8 cellular contexts compared by ENCODE assay signal in genomic region chr17:81511800-81512559, GRCh38. TPM values are rescaled to one million over a fixed set of nuclear protein-coding genes. Genes with fewer than 3 reads are reported as not detected.
DNase-seq lines count a peak whose midpoint lies in the region; ATAC-seq, FAIRE-seq and TF ChIP-seq lines count a peak whose summit lies in the region.

No MANE protein-coding gene starts in this region.

- DNase-seq in AG04450 (ENCODE audit: low read depth, low spot score) (no peak), HFF-Myc (ENCODE audit: extremely low read depth, low read depth) (no peak), H1 (ENCODE audit: low read depth in 1 of 2, low spot score in 2 of 2) (no peak), natural killer cell (peak; percentile 41), medulla oblongata (ENCODE audit: extremely low spot score) (no peak), NCI-H2171 treated with DMSO at 0.1 percent for 48 hours (lab: John Stamatoyannopoulos, UW) (no peak)

- H2BK120ac ChIP-seq in H1 (replicated peaks; ENCODE audit: low read depth, low read length), result no peak overlapping the region

- peak; percentile 69 to 93 for TF ChIP-seq POLR2A in H1 (IDR thresholded peaks at IDR 0.05; ENCODE audit: control extremely low read depth in 1 of 2, low read depth in 2 of 2, low read length in 2 of 2)

- TF ChIP-seq CTCF in AG04450 (IDR thresholded peaks at IDR 0.05; ENCODE audit: low read depth, low read length) (no peak), HFF-Myc (IDR thresholded peaks at IDR 0.05; ENCODE audit: low read depth, low read length, missing control alignments) (no peak), WI38 (IDR thresholded peaks at IDR 0.05; ENCODE audit: low read depth, low read length) (no peak), H1 (IDR thresholded peaks at IDR 0.05; ENCODE audit: control extremely low read depth in 1 of 3, insufficient read depth in 1 of 3, low read depth in 1 of 3, low read length in 3 of 3) (no peak), natural killer cell (IDR thresholded peaks at IDR 0.05) (no peak)

- POLR2A ChIA-PET in AG04450 (lab: Yijun Ruan, JAX) (interaction anchor here (0.6 to 3.4 kb wide), 15 partner anchors 10 to 289 kb away, joined by 3 to 25 read pairs (median 4); partner anchors contain the start of genes ARL16, BAHCC1, CEP131 and HGS), H1 (lab: Charles Lee; ENCODE audit: partially characterized antibody) (interaction anchor here (0.6 to 35.8 kb wide), 25 partner anchors 4 to 419 kb away, joined by 3 to 1004 read pairs (median 5); partner anchors contain the start of genes ACTG1, BAHCC1, FAAP100 and FSCN2)

- FAIRE-seq in H1 (lab: Jason Lieb, UNC), result no peak

- H3K4ac ChIP-seq in H1 (replicated peaks; ENCODE audit: insufficient read length, low read depth, low read length), result no peak overlapping the region

- H3K27me3 ChIP-seq in AG04450 (ENCODE audit: control insufficient read depth, insufficient read depth, low read length) (no peaks in the 10 kb centered on the region), H1 (replicated peaks in 1 of 4; ENCODE audit: control insufficient read depth in 3 of 4, extremely low read depth in 1 of 4, insufficient read depth in 3 of 4, low read length in 3 of 4) (no peaks in the 10 kb centered on the region)

- TF ChIP-seq RAD21 in H1 (IDR thresholded peaks at IDR 0.05 in 1 of 2, conservative IDR thresholded peaks at IDR 0.05 in 1 of 2; ENCODE audit: low read depth in 2 of 2, low read length in 2 of 2), result no peak

- no peak overlapping the region for H4K91ac ChIP-seq in H1 (replicated peaks; ENCODE audit: insufficient read length, low read length)

- peaks cover 28% of the 10 kb centered on the region for H3K36me3 Mint-ChIP-seq in natural killer cell

- ATAC-seq in natural killer cell (peak; percentile 3 to 7 (median 3)), HG03025 (IDR thresholded peaks at IDR 0.05; ENCODE audit: low FRiP score, unreplicated experiment) (no peak)

- CTCF ChIA-PET in AG04450 (lab: Charles Lee) (no interaction called here), H1 (lab: Charles Lee; ENCODE audit: partially characterized antibody) (no interaction called here)

- H3K4me2 ChIP-seq in H1 (ENCODE audit: insufficient read depth in 1 of 2, low read depth in 2 of 2, low read length in 2 of 2), result peak overlapping the region; percentile 97 to 98

- H4K20me1 ChIP-seq in H1 (replicated peaks in 1 of 2; ENCODE audit: control insufficient read depth in 1 of 2, insufficient read depth in 2 of 2, low read length in 2 of 2), result peaks cover 23 to 31% of the 10 kb centered on the region in 2 experiments

- H3K4me1 Mint-ChIP-seq in natural killer cell, result peaks cover 54 to 72% of the 10 kb centered on the region in 2 donors

- no peak overlapping the region for H2BK15ac ChIP-seq in H1 (ENCODE audit: low read length)

- H3K27ac ChIP-seq in AG04450 (ENCODE audit: low read depth, low read length), result peak overlapping the region; percentile 89
- H3K27ac ChIP-seq in H1 (ENCODE audit: low read depth, low read length), result peak overlapping the region; percentile 82

- H3K9me3 Mint-ChIP-seq in natural killer cell, result no peaks in the 10 kb centered on the region

- H2AFZ ChIP-seq in H1 (ENCODE audit: low read length), result no peak overlapping the region

- H3K9ac ChIP-seq in H1 (replicated peaks in 1 of 4; ENCODE audit: extremely low read depth in 1 of 4, low read depth in 3 of 4, low read length in 3 of 4), result peak overlapping the region; percentile 76 to 96 (median 94)

- no peak overlapping the region for H2AK5ac ChIP-seq in H1 (ENCODE audit: low read depth, low read length)

- peaks cover 19% of the 10 kb centered on the region for H3K79me1 ChIP-seq in H1 (ENCODE audit: low read depth, low read length)

- no peak overlapping the region for H4K5ac ChIP-seq in H1 (ENCODE audit: insufficient read length, low read depth, low read length)

- H3K4me1 ChIP-seq in H1 (replicated peaks in 1 of 4; ENCODE audit: control insufficient read depth in 3 of 4, insufficient read depth in 4 of 4, low read length in 3 of 4), result peaks cover 0 to 14% (median 7%) of the 10 kb centered on the region in 4 experiments; a peak in 5 of 7 replicates

- H2BK5ac ChIP-seq in H1 (ENCODE audit: low read depth, low read length), result peak overlapping the region; percentile 75

- H3K4me3 Mint-ChIP-seq in natural killer cell, result peak overlapping the region; percentile 100

- H3K27ac Mint-ChIP-seq in natural killer cell, result peak overlapping the region; percentile 95 to 98

- peak overlapping the region; percentile 8 for H3K56ac ChIP-seq in H1 (replicated peaks; ENCODE audit: insufficient read length, low read depth, low read length)

- H4K8ac ChIP-seq in H1 (ENCODE audit: extremely low read depth, insufficient read depth, low read length), result peak overlapping the region; percentile 69

- H3K23me2 ChIP-seq in H1 (ENCODE audit: low read depth, low read length), result peaks cover 25% of the 10 kb centered on the region

- no peak overlapping the region for H2BK12ac ChIP-seq in H1 (ENCODE audit: low read depth, low read length)

- H3K79me2 ChIP-seq in H1 (ENCODE audit: control insufficient read depth in 1 of 2, insufficient read depth in 2 of 2, low read length in 2 of 2), result peaks cover 24 to 45% of the 10 kb centered on the region in 2 experiments

- no peak overlapping the region for H3K14ac ChIP-seq in H1 (ENCODE audit: insufficient read length)

- peaks cover 19 to 37% (median 31%) of the 10 kb centered on the region in 4 experiments; a peak in 7 of 8 replicates for H3K36me3 ChIP-seq in H1 (ENCODE audit: control insufficient read depth in 2 of 4, insufficient read depth in 4 of 4, low read length in 3 of 4)

- H3K23ac ChIP-seq in H1 (ENCODE audit: insufficient read length), result no peak overlapping the region

- H3K4me3 ChIP-seq in AG04450 (ENCODE audit: low read depth, low read length), result peak overlapping the region; percentile 96
- peak overlapping the region; percentile 69 for H3K4me3 ChIP-seq in HFF-Myc (replicated peaks; ENCODE audit: low read depth, low read length)
- H3K4me3 ChIP-seq in WI38 (ENCODE audit: low read depth, low read length), result peak overlapping the region; percentile 95
- H3K4me3 ChIP-seq in H1 (ENCODE audit: extremely low read depth in 1 of 4, insufficient read depth in 2 of 4, low read depth in 3 of 4, low read length in 4 of 4), result peak overlapping the region; percentile 75 to 93 (median 90)

- H3K9me3 ChIP-seq in AG04450 (ENCODE audit: control insufficient read depth, insufficient read depth, low read length), result no peaks in the 10 kb centered on the region; the same call in 1 of the 2 replicates
- no peaks in the 10 kb centered on the region for H3K9me3 ChIP-seq in H1 (ENCODE audit: insufficient read depth in 2 of 2, low read depth in 1 of 2, low read length in 1 of 2)

- H2BK20ac ChIP-seq in H1 (ENCODE audit: low read length), result no peak overlapping the region

- peak overlapping the region; percentile 78 for H3K18ac ChIP-seq in H1 (ENCODE audit: extremely low read depth, low read length)

- TF ChIP-seq EP300 in H1 (IDR thresholded peaks at IDR 0.05; ENCODE audit: borderline replicate concordance in 1 of 2, low read depth in 2 of 2, low read length in 2 of 2), result no peak

- intact Hi-C loops in natural killer cell (cut with micrococcal nuclease), result loop anchor here (1.0 to 10.0 kb wide), 3 partner anchors 93 to 1705 kb away; partner anchors contain the start of gene BAHCC1

- no peaks in the 10 kb centered on the region for H3K27me3 Mint-ChIP-seq in natural killer cell (ENCODE audit: low read depth in 2 of 2)

- whole genome bisulfite sequencing in H1 (ENCODE audit: extremely low coverage in 1 of 2, insufficient coverage in 1 of 2, insufficient read length in 1 of 2, insufficient replicate concordance in 2 of 2, low coverage in 1 of 2, low lambda C conversion rate in 2 of 2, missing lambda C conversion rate in 1 of 2), 2 experiments, result 3% methylated on average over 36 of the region's 62 CpGs; no CpG with 5 or more reads in 1 of the 2 experiments

RNA-seq across cellular contexts. Expression of gene ACTG1, which starts 0.6 kb away (rescaled TPM):
- 2,721 and 3,607 TPM in 2 replicates for polyA plus RNA-seq in AG04450 (2011; rRNA removed)
- 3,368 and 4,319 TPM in 2 replicates for polyA minus RNA-seq in AG04450 (2011; rRNA and poly(A)+ RNA removed)
- 3,535 and 3,691 TPM in 2 replicates for total RNA-seq in H1 (2021; fragmentation: NEBNext Ultra II Directional; extraction: Animal tissue kit (Norgen Biotek cat#: 25700))
- 5,010 and 7,420 TPM in 2 replicates for polyA plus RNA-seq in H1 (2011; rRNA removed)
- polyA plus RNA-seq in H1 (2011; cell fraction: cytosol; rRNA removed), result 3,868 TPM
- 4,694 TPM for polyA plus RNA-seq in H1 (2011; cell fraction: nucleus; rRNA removed)
- 3,170 to 3,474 TPM (median 3,377 TPM) in 4 replicates for polyA plus RNA-seq in H1 (2012, experiment 1 of 2)
- polyA plus RNA-seq in H1 (2012, experiment 2 of 2), result 3,649 TPM
- polyA plus RNA-seq in H1 (2013, experiment 1 of 2), result 4,243 TPM
- polyA plus RNA-seq in H1 (2013, experiment 2 of 2), result 4,284 TPM
- polyA minus RNA-seq in H1 (2011; rRNA and poly(A)+ RNA removed), result 1,111 and 1,306 TPM in 2 replicates
- 1,521 TPM for polyA minus RNA-seq in H1 (2011; cell fraction: cytosol; rRNA and poly(A)+ RNA removed)
- 1,666 TPM for polyA minus RNA-seq in H1 (2011; cell fraction: nucleus; rRNA and poly(A)+ RNA removed)
- 1,000 to 10,000 TPM; 1,401 to 1,901 (median 1,735) TPM for total RNA-seq in natural killer cell

RNA-seq across cellular contexts. Expression of gene FSCN2, which starts 16.2 kb away (rescaled TPM):
- polyA plus RNA-seq in AG04450 (2011; rRNA removed) (0.26 and 0.41 TPM in 2 replicates), H1 (2011; rRNA removed) (0.18 and 0.44 TPM in 2 replicates)
- polyA minus RNA-seq in AG04450 (2011; rRNA and poly(A)+ RNA removed), result 1.0 TPM in 1 of 2 replicates, not detected in the other
- total RNA-seq in H1 (2021; fragmentation: NEBNext Ultra II Directional; extraction: Animal tissue kit (Norgen Biotek cat#: 25700)), result 0.30 TPM in 1 of 2 replicates, not detected in the other
- 0.14 TPM for polyA plus RNA-seq in H1 (2011; cell fraction: cytosol; rRNA removed)
- 0.88 TPM for polyA plus RNA-seq in H1 (2011; cell fraction: nucleus; rRNA removed)
- polyA plus RNA-seq in H1 (2012, experiment 1 of 2), result 0.12 to 0.43 TPM (median 0.30 TPM) in 4 replicates
- polyA plus RNA-seq in H1 (2012, experiment 2 of 2), result 0.28 TPM
- not detected for polyA plus RNA-seq in H1 (2013, experiment 1 of 2)
- 0.07 TPM for polyA plus RNA-seq in H1 (2013, experiment 2 of 2)
- polyA minus RNA-seq in H1 (2011; rRNA and poly(A)+ RNA removed), result 0.09 and 0.10 TPM in 2 replicates
- polyA minus RNA-seq in H1 (2011; cell fraction: cytosol; rRNA and poly(A)+ RNA removed), result not detected
- 0.90 TPM for polyA minus RNA-seq in H1 (2011; cell fraction: nucleus; rRNA and poly(A)+ RNA removed)
- total RNA-seq in natural killer cell, result 1 to 10 TPM in 2 of 3 donors, under 1 TPM in 1; 0.26 to 2.6 (median 1.0) TPM

RNA-seq across cellular contexts. Expression of gene FAAP100, which starts 40.2 kb away (rescaled TPM):
- 5.3 and 8.3 TPM in 2 replicates for polyA plus RNA-seq in AG04450 (2011; rRNA removed)
- 6.0 and 6.7 TPM in 2 replicates for polyA minus RNA-seq in AG04450 (2011; rRNA and poly(A)+ RNA removed)
- total RNA-seq in H1 (2021; fragmentation: NEBNext Ultra II Directional; extraction: Animal tissue kit (Norgen Biotek cat#: 25700)), result 37.9 and 41.8 TPM in 2 replicates
- polyA plus RNA-seq in H1 (2011; rRNA removed), result 23.2 and 33.1 TPM in 2 replicates
- polyA plus RNA-seq in H1 (2011; cell fraction: cytosol; rRNA removed), result 28.9 TPM
- 69.4 TPM for polyA plus RNA-seq in H1 (2011; cell fraction: nucleus; rRNA removed)
- 17.1 to 31.4 TPM (median 28.6 TPM) in 4 replicates for polyA plus RNA-seq in H1 (2012, experiment 1 of 2)
- 25.6 TPM for polyA plus RNA-seq in H1 (2012, experiment 2 of 2)
- 16.0 TPM for polyA plus RNA-seq in H1 (2013, experiment 1 of 2)
- 16.3 TPM for polyA plus RNA-seq in H1 (2013, experiment 2 of 2)
- 13.3 and 19.4 TPM in 2 replicates for polyA minus RNA-seq in H1 (2011; rRNA and poly(A)+ RNA removed)
- 18.1 TPM for polyA minus RNA-seq in H1 (2011; cell fraction: cytosol; rRNA and poly(A)+ RNA removed)
- 33.6 TPM for polyA minus RNA-seq in H1 (2011; cell fraction: nucleus; rRNA and poly(A)+ RNA removed)
- 10 to 100 TPM; 31.8 to 34.5 (median 33.1) TPM for total RNA-seq in natural killer cell
